1 cellular context compared by ENCODE assay signal in the genomic region with DNA sequence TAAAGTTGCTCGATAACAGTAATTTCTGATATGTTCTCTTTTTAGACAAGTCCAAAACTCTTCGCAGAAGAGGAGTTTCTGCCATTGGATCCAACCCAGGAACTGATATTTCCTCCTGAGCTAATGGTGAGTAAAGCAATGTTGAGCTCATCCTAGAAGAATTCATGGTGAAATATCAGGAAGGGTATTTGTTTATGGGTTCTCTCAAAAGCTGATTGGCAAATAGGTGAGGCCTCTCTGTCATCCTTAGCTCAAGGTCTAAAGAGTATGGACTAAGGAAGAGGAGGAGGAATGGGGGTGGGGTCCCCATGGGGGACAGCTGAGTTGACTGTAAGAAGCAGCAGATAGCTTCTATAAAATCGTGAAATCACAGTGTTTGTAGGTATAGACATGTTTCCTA.
TF ChIP-seq lines count a peak whose summit lies in the region.

No MANE protein-coding gene starts in this region.

TF ChIP-seq in SK-N-SH treated with all-trans-retinoic acid at 6 μM for 48 hours, 23 proteins besides CTCF, POLR2A, EP300 and RAD21 (continued from another document):
- TF ChIP-seq POU6F1 (CRISPR knock-in tag; IDR thresholded peaks at IDR 0.05; ENCODE audit: borderline replicate concordance, low read depth), result no peak
- TF ChIP-seq PPARA (CRISPR knock-in tag; IDR thresholded peaks at IDR 0.05; ENCODE audit: borderline replicate concordance), result no peak
- no peak for TF ChIP-seq ZFP3 (CRISPR knock-in tag; IDR thresholded peaks at IDR 0.05)
- TF ChIP-seq SNAI2 (CRISPR knock-in tag; IDR thresholded peaks at IDR 0.05), result no peak
- no peak for TF ChIP-seq ZNF70 (CRISPR knock-in tag; IDR thresholded peaks at IDR 0.05)
- no peak for TF ChIP-seq CREB5 (CRISPR knock-in tag; IDR thresholded peaks at IDR 0.05; ENCODE audit: low read depth)
